17 cellular contexts compared by ENCODE assay signal in genomic region chr5:5042786-5043185, GRCh38.
DNase-seq lines count a peak whose midpoint lies in the region; ATAC-seq and TF ChIP-seq lines count a peak whose summit lies in the region.
"Had no signal": no experiment of that assay in that cellular context is flagged by ENCODE, and none has a peak within 500 bp of the region (broad histone marks: within the 10 kb centered on the region; RNA-seq: fewer than 3 reads in every experiment).

No MANE protein-coding gene starts in this region.

- no peaks in the 10 kb centered on the region for H3K36me3 Mint-ChIP-seq in natural killer cell
- no peaks in the 10 kb centered on the region for H3K36me3 Mint-ChIP-seq in activated CD4-positive, alpha-beta memory T cell treated with anti-CD3 and anti-CD28 coated beads for 36 hours
- H3K36me3 Mint-ChIP-seq: CD4-positive, CD25-positive, alpha-beta regulatory T cell; CD8-positive, alpha-beta T cell had no signal

- no peak for TF ChIP-seq CTCF in natural killer cell (IDR thresholded peaks at IDR 0.05)

- no peak overlapping the region for H3K4me3 Mint-ChIP-seq in natural killer cell
- H3K4me3 Mint-ChIP-seq in activated CD4-positive, alpha-beta memory T cell treated with anti-CD3 and anti-CD28 coated beads for 36 hours = no peak overlapping the region
- H3K4me3 Mint-ChIP-seq: CD4-positive, CD25-positive, alpha-beta regulatory T cell; CD8-positive, alpha-beta T cell; HFFc6 had no signal

- CTCF ChIA-PET in activated CD4-positive, alpha-beta memory T cell treated with anti-CD3 and anti-CD28 coated beads for 36 hours (lab: Charles Lee) = no interaction called here

- H3K27ac Mint-ChIP-seq in natural killer cell = no peak overlapping the region
- no peak overlapping the region for H3K27ac Mint-ChIP-seq in activated CD4-positive, alpha-beta memory T cell treated with anti-CD3 and anti-CD28 coated beads for 36 hours
- H3K27ac Mint-ChIP-seq: CD4-positive, CD25-positive, alpha-beta regulatory T cell; CD8-positive, alpha-beta T cell; HFFc6 had no signal

- intact Hi-C loops in natural killer cell (cut with micrococcal nuclease) = no loop called here
- intact Hi-C loops in activated CD4-positive, alpha-beta memory T cell treated with anti-CD3 and anti-CD28 coated beads for 36 hours (cut with micrococcal nuclease) = no loop called here

- no peak for ATAC-seq in GM19455 (IDR thresholded peaks at IDR 0.05; ENCODE audit: unreplicated experiment)
- no peak for ATAC-seq in GM18505 (IDR thresholded peaks at IDR 0.05; ENCODE audit: unreplicated experiment)
- no peak for ATAC-seq in natural killer cell
- ATAC-seq: CD8-positive, alpha-beta T cell; GM12878 had no signal

- no peaks in the 10 kb centered on the region for H3K4me1 Mint-ChIP-seq in natural killer cell
- H3K4me1 Mint-ChIP-seq in activated CD4-positive, alpha-beta memory T cell treated with anti-CD3 and anti-CD28 coated beads for 36 hours (ENCODE audit: low read depth) = no peaks in the 10 kb centered on the region

- POLR2A ChIA-PET in activated CD4-positive, alpha-beta memory T cell treated with anti-CD3 and anti-CD28 coated beads for 36 hours (lab: Charles Lee) = no interaction called here

- H3K9me3 Mint-ChIP-seq in natural killer cell = peaks cover 3 to 7% of the 10 kb centered on the region in 2 donors
- H3K9me3 Mint-ChIP-seq in activated CD4-positive, alpha-beta memory T cell treated with anti-CD3 and anti-CD28 coated beads for 36 hours = peaks cover 8% of the 10 kb centered on the region
- H3K9me3 Mint-ChIP-seq: CD8-positive, alpha-beta T cell had no signal

- no peak for TF ChIP-seq POLR2A in GM18505 (IDR thresholded peaks at IDR 0.05; ENCODE audit: borderline replicate concordance, extremely low read depth, insufficient read depth, insufficient read length)

- no peaks in the 10 kb centered on the region for H3K27me3 Mint-ChIP-seq in natural killer cell (ENCODE audit: low read depth in 2 of 2)
- no peaks in the 10 kb centered on the region for H3K27me3 Mint-ChIP-seq in activated CD4-positive, alpha-beta memory T cell treated with anti-CD3 and anti-CD28 coated beads for 36 hours
- H3K27me3 Mint-ChIP-seq: CD4-positive, CD25-positive, alpha-beta regulatory T cell had no signal

- peak; percentile 15 for DNase-seq in RPMI7951 (ENCODE audit: low read depth)
- peak; percentile 79 for DNase-seq in foreskin melanocyte
- peak; percentile 3 for DNase-seq in myocyte (ENCODE audit: low read depth)
- DNase-seq in renal cortical epithelial cell (ENCODE audit: low read depth) = peak; percentile 59
- no peak for DNase-seq in natural killer cell
- DNase-seq in activated CD4-positive, alpha-beta memory T cell treated with anti-CD3 and anti-CD28 coated beads for 36 hours = no peak
- DNase-seq: Caco-2; CD4-positive, CD25-positive, alpha-beta regulatory T cell; CD8-positive, alpha-beta T cell; DMS153; DND-41; GDM1; GOT3; HFFc6 had no signal

Comparison
In these comparisons a context has a peak if more than half of its experiments do, and no peak if none do; other contexts are left out.
1. DNase-seq: peak in RPMI7951 (single experiment), foreskin melanocyte (single experiment), myocyte (single experiment) and renal cortical epithelial cell (single experiment); none in natural killer cell (single experiment) and activated CD4-positive, alpha-beta memory T cell treated with anti-CD3 and anti-CD28 coated beads for 36 hours (single experiment).